ENCODE assay signal across 21 cellular contexts in genomic region chr1:167808690-167809089, GRCh38.
DNase-seq lines count a peak whose midpoint lies in the region; ATAC-seq and TF ChIP-seq lines count a peak whose summit lies in the region.
"Had no signal": no experiment of that assay in that cellular context is flagged by ENCODE, and none has a peak within 500 bp of the region (broad histone marks: within the 10 kb centered on the region; RNA-seq: fewer than 3 reads in every experiment).

No MANE protein-coding gene starts in this region.

- TF ChIP-seq CTCF in astrocyte of the cerebellum (IDR thresholded peaks at IDR 0.05; ENCODE audit: low read depth, low read length, missing control alignments) (no peak), GM13976 (IDR thresholded peaks at IDR 0.05; ENCODE audit: borderline replicate concordance, control extremely low read depth, extremely low read depth, insufficient read depth, missing control alignments) (no peak)

- H3K4me3 ChIP-seq in astrocyte of the cerebellum (ENCODE audit: low read depth, low read length), result no peak overlapping the region
- H3K4me3 ChIP-seq: BLaER1, SK-N-MC had no signal

- ATAC-seq in sciatic nerve, result no peak

- DNase-seq in AG20443 (ENCODE audit: low spot score) (peak; percentile 30), RPMI7951 (ENCODE audit: low read depth) (peak; percentile 45), astrocyte of the cerebellum (ENCODE audit: low read depth) (peak; percentile 29), hepatic stellate cell (ENCODE audit: low spot score) (peak; percentile 27), H4 (ENCODE audit: low spot score) (no peak), sciatic nerve (ENCODE audit: low spot score) (no peak), GM13976 (ENCODE audit: low spot score) (no peak), DMS 273 (lab: John Stamatoyannopoulos, UW; ENCODE audit: unreplicated experiment) (no peak)
- DNase-seq: Calu3; CD4-positive, alpha-beta memory T cell; DMS53; Karpas-422; MM.1S; NCI-H1092 treated with DMSO at 0.1 percent for 48 hours; NCI-H146; NCI-H2081; NCI-H446 treated with DMSO at 0.1 percent for 48 hours; NK-92 treated with Interleukin-12 subunit alpha and Interleukin-12 subunit beta, amount 100 ng/mL, for 24 hours; Right ventricle myocardium superior had no signal

- in situ Hi-C loops in astrocyte of the cerebellum (cut with HindIII; ENCODE audit: low sequenced_read_pairs) (no loop called here), GM13976 (cut with MboI; ENCODE audit: low sequenced_read_pairs, unreplicated experiment) (no loop called here)

- intact Hi-C loops in sciatic nerve (cut with DNase I), result no loop called here

Comparison
In these comparisons a context has a peak if more than half of its experiments do, and no peak if none do; other contexts are left out.
1. DNase-seq: peak in AG20443 (single experiment), RPMI7951 (single experiment), astrocyte of the cerebellum (single experiment) and hepatic stellate cell (single experiment); none in H4 (single experiment), sciatic nerve (single experiment), GM13976 (single experiment) and DMS 273 (single experiment).